ENCODE assay signal across 24 cellular contexts in the genomic region with DNA sequence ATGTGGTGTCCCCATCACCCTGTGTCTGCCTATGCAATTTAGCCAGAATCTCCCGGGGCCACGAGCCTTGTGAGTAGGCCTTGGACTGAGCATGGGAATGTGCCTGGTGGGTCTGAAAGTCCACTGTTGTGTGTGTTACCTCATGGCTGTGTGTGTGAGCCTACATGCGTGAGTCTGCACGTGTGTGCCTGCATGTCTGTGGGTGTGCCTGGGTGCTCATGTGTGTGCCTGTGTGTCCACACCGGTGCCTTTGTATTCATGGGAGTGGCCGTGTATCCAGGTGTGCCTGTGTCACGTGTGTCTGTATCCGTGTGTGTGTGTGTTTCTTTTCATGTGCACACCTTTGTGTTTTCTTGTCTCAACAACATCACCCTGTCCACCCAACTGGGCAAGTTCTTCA. TPM values are rescaled to one million over a fixed set of nuclear protein-coding genes. Genes with fewer than 3 reads are reported as not detected.
A peak's percentile ranks its signal among the peaks of the same experiment; 100 is the strongest.
DNase-seq lines count a peak whose midpoint lies in the region; ATAC-seq and TF ChIP-seq lines count a peak whose summit lies in the region.
"Had no signal": no experiment of that assay in that cellular context is flagged by ENCODE, and none has a peak within 500 bp of the region (broad histone marks: within the 10 kb centered on the region; RNA-seq: fewer than 3 reads in every experiment).

No MANE protein-coding gene starts in this region.

- POLR2A ChIA-PET in activated CD4-positive, alpha-beta T cell treated with anti-CD3 and anti-CD28 coated beads for 36 hours (lab: Charles Lee): no interaction called here
- POLR2A ChIA-PET in CD4-positive, alpha-beta T cell (lab: Charles Lee): no interaction called here

- CTCF ChIA-PET in activated CD4-positive, alpha-beta T cell treated with anti-CD3 and anti-CD28 coated beads for 36 hours (lab: Charles Lee): no interaction called here
- CTCF ChIA-PET in CD4-positive, alpha-beta T cell (lab: Charles Lee): no interaction called here

- WGBS in prostate gland: 90% methylated on average over 8 of the region's 8 CpGs

- H3K27me3 ChIP-seq in CD4-positive, alpha-beta T cell (ENCODE audit: control insufficient read depth, insufficient read depth, low read length): no peaks in the 10 kb centered on the region
- H3K27me3 ChIP-seq in lower lobe of right lung (ENCODE audit: low read depth) (no peaks in the 10 kb centered on the region), prostate gland (replicated peaks; ENCODE audit: insufficient read depth) (no peaks in the 10 kb centered on the region)
- H3K27me3 ChIP-seq: SJCRH30 had no signal

- H3K4me1 ChIP-seq in lower lobe of right lung: peaks cover 16% of the 10 kb centered on the region
- no peaks in the 10 kb centered on the region for H3K4me1 ChIP-seq in prostate gland (replicated peaks)
- H3K4me1 ChIP-seq: SJCRH30 had no signal

- ATAC-seq in activated CD4-positive, alpha-beta T cell treated with anti-CD3 and anti-CD28 coated beads for 36 hours: no peak
- ATAC-seq in CD4-positive, alpha-beta T cell (ENCODE audit: poor library complexity): no peak
- ATAC-seq in lower lobe of right lung: no peak
- ATAC-seq: HCT116 had no signal

- no peaks in the 10 kb centered on the region for H3K27me3 Mint-ChIP-seq in activated CD4-positive, alpha-beta T cell treated with anti-CD3 and anti-CD28 coated beads for 36 hours
- no peaks in the 10 kb centered on the region for H3K27me3 Mint-ChIP-seq in CD4-positive, alpha-beta T cell

- H3K9me3 ChIP-seq in CD4-positive, alpha-beta T cell (ENCODE audit: control insufficient read depth, low read length): no peaks in the 10 kb centered on the region
- H3K9me3 ChIP-seq in lower lobe of right lung: no peaks in the 10 kb centered on the region
- H3K9me3 ChIP-seq in prostate gland: no peaks in the 10 kb centered on the region
- H3K9me3 ChIP-seq: SJCRH30 had no signal

- no peaks in the 10 kb centered on the region for H3K9me3 Mint-ChIP-seq in activated CD4-positive, alpha-beta T cell treated with anti-CD3 and anti-CD28 coated beads for 36 hours (ENCODE audit: low read depth)
- H3K9me3 Mint-ChIP-seq in CD4-positive, alpha-beta T cell: no peaks in the 10 kb centered on the region

- intact Hi-C loops in activated CD4-positive, alpha-beta T cell treated with anti-CD3 and anti-CD28 coated beads for 36 hours (cut with DNase I, micrococcal nuclease): no loop called here
- intact Hi-C loops in CD4-positive, alpha-beta T cell (cut with DNase I, micrococcal nuclease): loop anchor here (5.0 kb wide), 3 partner anchors 122 to 323 kb away; a partner anchor contains a TSS
- intact Hi-C loops in lower lobe of right lung (cut with DNase I) (no loop called here), posterior vena cava (cut with DNase I) (loop anchor here in 1 of 2 donors (5.0 kb wide), 1 partner anchor 852 kb away; no protein-coding TSS in a partner anchor), prostate gland (cut with DNase I) (no loop called here)

- DNase-seq in activated CD4-positive, alpha-beta T cell treated with anti-CD3 and anti-CD28 coated beads for 36 hours: no peak
- DNase-seq in activated CD4-positive, alpha-beta T cell treated with anti-CD3 and anti-CD28 coated beads for 1 hour: no peak
- DNase-seq in CD4-positive, alpha-beta T cell: no peak
- DNase-seq in lower lobe of right lung (peak; percentile 25), posterior vena cava (ENCODE audit: low spot score) (peak; percentile 38), prostate gland (ENCODE audit: low spot score) (no peak), GM19240 (ENCODE audit: insufficient read length, low spot score) (no peak)
- DNase-seq in activated CD4-positive, alpha-beta T cell treated with anti-CD3 and anti-CD28 coated beads, Interleukin-2, amount 50 U/mL, for 4 hours: no peak
- DNase-seq: AML-193, C1 segment of cervical spinal cord, GDM1, KG1, NCI-H1092, NCI-H1436, NCI-H187 treated with DMSO at 0.1 percent for 48 hours, NCI-H2227 treated with DMSO at 0.1 percent for 48 hours, NCI-H510A treated with DMSO at 0.1 percent for 48 hours, NCI-H748 treated with DMSO at 0.1 percent for 48 hours, PC-9, RPMI8226, SJCRH30 had no signal

- no peak for TF ChIP-seq POLR2A in prostate gland (IDR thresholded peaks at IDR 0.05)

- peaks cover 8% of the 10 kb centered on the region for H3K36me3 Mint-ChIP-seq in activated CD4-positive, alpha-beta T cell treated with anti-CD3 and anti-CD28 coated beads for 36 hours (ENCODE audit: low read depth)
- peaks cover 5% of the 10 kb centered on the region for H3K36me3 Mint-ChIP-seq in CD4-positive, alpha-beta T cell (ENCODE audit: low read depth)

- no peak overlapping the region for H3K4me3 Mint-ChIP-seq in activated CD4-positive, alpha-beta T cell treated with anti-CD3 and anti-CD28 coated beads for 36 hours
- peak overlapping the region; percentile 50 for H3K4me3 Mint-ChIP-seq in CD4-positive, alpha-beta T cell

- H3K4me3 ChIP-seq in lower lobe of right lung (no peak overlapping the region), prostate gland (no peak overlapping the region)
- H3K4me3 ChIP-seq: PC-9, SJCRH30 had no signal

- H3K27ac Mint-ChIP-seq in activated CD4-positive, alpha-beta T cell treated with anti-CD3 and anti-CD28 coated beads for 36 hours: peak overlapping the region; percentile 2
- no peak overlapping the region for H3K27ac Mint-ChIP-seq in CD4-positive, alpha-beta T cell

- H3K4me1 Mint-ChIP-seq in activated CD4-positive, alpha-beta T cell treated with anti-CD3 and anti-CD28 coated beads for 36 hours: peaks cover 8% of the 10 kb centered on the region
- H3K4me1 Mint-ChIP-seq in CD4-positive, alpha-beta T cell (ENCODE audit: low read depth): peaks cover 9% of the 10 kb centered on the region

- H3K27ac ChIP-seq in CD4-positive, alpha-beta T cell (ENCODE audit: low read depth, low read length): no peak overlapping the region
- H3K27ac ChIP-seq in lower lobe of right lung (no peak overlapping the region), prostate gland (no peak overlapping the region)
- H3K27ac ChIP-seq: PC-9, SJCRH30 had no signal

- H3K36me3 ChIP-seq in lower lobe of right lung (no peaks in the 10 kb centered on the region), prostate gland (no peaks in the 10 kb centered on the region)
- H3K36me3 ChIP-seq: SJCRH30 had no signal

- TF ChIP-seq CTCF in CD4-positive, alpha-beta T cell (IDR thresholded peaks at IDR 0.05): no peak
- TF ChIP-seq CTCF in lower lobe of right lung (IDR thresholded peaks at IDR 0.05): no peak
- no peak for TF ChIP-seq CTCF in prostate gland (IDR thresholded peaks at IDR 0.05)

RNA-seq across cellular contexts. Expression of a gene that starts 14.2 kb away (rescaled TPM):
- 100 to 1,000 TPM; 147 to 210 TPM for total RNA-seq in activated CD4-positive, alpha-beta T cell treated with anti-CD3 and anti-CD28 coated beads for 36 hours
- total RNA-seq in CD4-positive, alpha-beta T cell: 100 to 1,000 TPM; 109 to 126 TPM
- total RNA-seq in lower lobe of right lung (173 TPM), posterior vena cava (100 to 1,000 TPM; 180 to 237 TPM), prostate gland (100 to 1,000 TPM; 148 to 313 TPM)

RNA-seq across cellular contexts. Expression of a gene that starts 14.5 kb away (rescaled TPM):
- total RNA-seq in activated CD4-positive, alpha-beta T cell treated with anti-CD3 and anti-CD28 coated beads for 36 hours: 10 to 100 TPM; 13.7 to 16.4 TPM
- 10 to 100 TPM; 25.3 to 29.2 TPM for total RNA-seq in CD4-positive, alpha-beta T cell
- total RNA-seq in lower lobe of right lung (9.7 TPM), posterior vena cava (10 to 100 TPM in 1 of 2 donors, 1 to 10 TPM in 1; 7.9 to 12.4 TPM), prostate gland (10 to 100 TPM; 14.6 to 25.7 TPM)

RNA-seq across cellular contexts. Expression of a gene that starts 29.1 kb away (rescaled TPM):
- total RNA-seq in activated CD4-positive, alpha-beta T cell treated with anti-CD3 and anti-CD28 coated beads for 36 hours: under 1 TPM; 0.09 to 0.39 TPM
- under 1 TPM; 0.22 to 0.91 TPM for total RNA-seq in CD4-positive, alpha-beta T cell
- 31.5 TPM for total RNA-seq in lower lobe of right lung
- 10 to 100 TPM in 1 of 2 donors, 1 to 10 TPM in 1; 9.3 to 10.4 TPM for total RNA-seq in posterior vena cava
- total RNA-seq in prostate gland: 10 to 100 TPM in 1 of 2 donors, 1 to 10 TPM in 1; 2.6 to 11.0 TPM
- total RNA-seq: HT1080, SJCRH30 had no signal

RNA-seq across cellular contexts. Expression of a gene that starts 34.5 kb away (rescaled TPM):
- 10 to 100 TPM; 16.2 to 17.2 TPM for total RNA-seq in activated CD4-positive, alpha-beta T cell treated with anti-CD3 and anti-CD28 coated beads for 36 hours
- total RNA-seq in CD4-positive, alpha-beta T cell: 10 to 100 TPM; 11.4 to 12.4 TPM
- 5.5 TPM for total RNA-seq in lower lobe of right lung
- total RNA-seq in posterior vena cava: 1 to 10 TPM; 1.4 to 3.7 TPM
- 1 to 10 TPM; 8.0 to 9.3 TPM for total RNA-seq in prostate gland
- total RNA-seq: A172, SJCRH30 had no signal

RNA-seq across cellular contexts. Expression of a gene that starts 45.8 kb away (rescaled TPM):
- 10 to 100 TPM; 20.6 to 22.5 TPM for total RNA-seq in activated CD4-positive, alpha-beta T cell treated with anti-CD3 and anti-CD28 coated beads for 36 hours
- 10 to 100 TPM; 45.1 to 48.6 TPM for total RNA-seq in CD4-positive, alpha-beta T cell
- total RNA-seq in lower lobe of right lung: 44.8 TPM
- total RNA-seq in posterior vena cava: 10 to 100 TPM; 25.6 to 35.8 TPM
- 100 to 1,000 TPM in 1 of 2 donors, 10 to 100 TPM in 1; 59.0 to 135 TPM for total RNA-seq in prostate gland

Comparison
In these comparisons a context has a peak if more than half of its experiments do, and no peak if none do; other contexts are left out.
1. DNase-seq: peak in lower lobe of right lung (single experiment) and posterior vena cava (single experiment); none in activated CD4-positive, alpha-beta T cell treated with anti-CD3 and anti-CD28 coated beads for 36 hours (single experiment), activated CD4-positive, alpha-beta T cell treated with anti-CD3 and anti-CD28 coated beads for 1 hour (single experiment), CD4-positive, alpha-beta T cell (0 of 10), prostate gland (single experiment), activated CD4-positive, alpha-beta T cell treated with anti-CD3 and anti-CD28 coated beads, Interleukin-2, amount 50 U/mL, for 4 hours (0 of 2) and GM19240 (single experiment).
2. intact Hi-C loops: an anchor here in CD4-positive, alpha-beta T cell (5.0 kb wide); none called in activated CD4-positive, alpha-beta T cell treated with anti-CD3 and anti-CD28 coated beads for 36 hours, lower lobe of right lung and prostate gland.